8 cellular contexts compared by ENCODE assay signal in the genomic region with DNA sequence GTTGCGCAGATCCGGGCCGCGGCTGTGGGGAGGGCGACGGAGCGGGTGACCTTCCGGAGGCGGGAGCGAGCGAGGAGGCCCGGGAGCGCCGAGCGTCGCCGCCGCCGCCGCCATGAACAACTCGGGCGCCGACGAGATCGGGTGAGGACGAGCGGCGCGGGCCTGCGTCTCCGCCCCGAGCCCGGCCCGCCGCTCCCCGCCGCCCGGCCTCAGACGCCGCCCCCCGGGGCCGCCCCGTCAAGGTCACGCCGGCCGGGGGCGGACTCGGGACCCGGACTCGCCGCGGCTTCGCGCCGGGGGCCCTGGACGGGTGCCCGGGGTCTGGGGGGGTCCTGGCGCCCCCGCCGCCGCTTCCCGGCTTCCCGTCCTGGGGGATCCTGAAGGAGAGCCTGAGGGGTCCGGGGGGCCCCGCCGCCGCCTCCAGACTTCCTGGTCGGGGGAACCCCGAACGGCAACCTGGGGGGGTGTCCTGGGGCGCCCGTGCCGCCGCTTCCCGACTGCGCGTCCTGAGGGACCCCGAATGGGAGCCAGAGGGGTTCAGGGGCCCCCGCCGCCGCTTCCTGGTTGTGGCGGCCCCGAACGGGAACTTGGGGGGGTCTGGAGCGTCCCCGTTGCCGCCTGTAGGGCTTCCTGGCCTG. TPM values are rescaled to one million over a fixed set of nuclear protein-coding genes. Genes with fewer than 3 reads are reported as not detected.
DNase-seq lines count a peak whose midpoint lies in the region; ATAC-seq, FAIRE-seq and TF ChIP-seq lines count a peak whose summit lies in the region.

No MANE protein-coding gene starts in this region.

- dilution Hi-C loops in IMR-90 (cut with HindIII; ENCODE audit: low sequenced_read_pairs, unreplicated experiment) = no loop called here

- H3K56ac ChIP-seq in IMR-90 (ENCODE audit: extremely low read depth, insufficient read depth, low read length) = no peak overlapping the region

- H4K20me1 ChIP-seq in IMR-90 (ENCODE audit: insufficient read depth, low read length) = peaks cover 48% of the 10 kb centered on the region

- H3K4me3 Mint-ChIP-seq in activated naive CD4-positive, alpha-beta T cell treated with anti-CD3 and anti-CD28 coated beads, Interleukin-2, amount 10 ng/mL, durations not matched to agents 7 days and 5 days = peak overlapping the region; percentile 82

- H3K4me1 ChIP-seq in BE2C = peaks cover 22% of the 10 kb centered on the region
- peaks cover 24% of the 10 kb centered on the region for H3K4me1 ChIP-seq in IMR-90 (ENCODE audit: control insufficient read depth, insufficient read depth, low read length)
- H3K4me1 ChIP-seq in iPS-18a (ENCODE audit: control insufficient read depth, low read depth, low read length) = peaks cover 4% of the 10 kb centered on the region

- peaks cover 23% of the 10 kb centered on the region for H3K36me3 Mint-ChIP-seq in activated naive CD4-positive, alpha-beta T cell treated with anti-CD3 and anti-CD28 coated beads, Interleukin-2, amount 10 ng/mL, durations not matched to agents 7 days and 5 days

- 0% methylated on average over 35 of the region's 87 CpGs; no CpG with 5 or more reads in 1 of the 2 experiments for WGBS in IMR-90 (ENCODE audit: extremely low coverage in 2 of 2, insufficient read length in 1 of 2), 2 experiments

- H3K27ac Mint-ChIP-seq in activated naive CD4-positive, alpha-beta T cell treated with anti-CD3 and anti-CD28 coated beads, Interleukin-2, amount 10 ng/mL, durations not matched to agents 7 days and 5 days = peak overlapping the region; percentile 87

- H3K9me1 ChIP-seq in IMR-90 (ENCODE audit: insufficient read depth, low read length) = peaks cover 8% of the 10 kb centered on the region

- peak overlapping the region; percentile 93 for H3K4me2 ChIP-seq in IMR-90 (ENCODE audit: low read depth, low read length)

- peaks cover 44% of the 10 kb centered on the region for H3K36me3 ChIP-seq in BE2C
- peaks cover 8% of the 10 kb centered on the region; the same call in 1 of the 2 replicates for H3K36me3 ChIP-seq in IMR-90 (ENCODE audit: control insufficient read depth, insufficient read depth, low read length)
- H3K36me3 ChIP-seq in iPS-18a (ENCODE audit: control insufficient read depth, low read depth, low read length) = no peaks in the 10 kb centered on the region

- no peak overlapping the region; the same call in 1 of the 2 replicates for H3K18ac ChIP-seq in IMR-90 (ENCODE audit: low read depth, low read length)

- H4K5ac ChIP-seq in IMR-90 (ENCODE audit: low read depth, low read length) = no peak overlapping the region

- peak overlapping the region; percentile 99 for H2AK9ac ChIP-seq in IMR-90 (replicated peaks; ENCODE audit: low read depth, low read length, poor library complexity)

- peaks cover 0 to 35% of the 10 kb centered on the region in 2 experiments; a peak in 1 of 4 replicates for H3K79me1 ChIP-seq in IMR-90 (ENCODE audit: low read depth in 1 of 2, low read length in 2 of 2)

- H3K27me3 ChIP-seq in BE2C (no peaks in the 10 kb centered on the region), IMR-90 (ENCODE audit: control insufficient read depth, insufficient read depth, low read length) (no peaks in the 10 kb centered on the region), iPS-18a (ENCODE audit: control insufficient read depth, insufficient read depth, low read length) (no peaks in the 10 kb centered on the region)

- H2AFZ ChIP-seq in IMR-90 (replicated peaks; ENCODE audit: low read length, poor library complexity) = peak overlapping the region; percentile 84

- no peak overlapping the region for H3K23ac ChIP-seq in IMR-90 (ENCODE audit: low read depth, low read length)

- H3K4me3 ChIP-seq in BE2C (ENCODE audit: low read depth, low read length) (peak overlapping the region; percentile 92), IMR-90 (ENCODE audit: insufficient read depth, low read depth, low read length) (peak overlapping the region; percentile 85), iPS-18a (ENCODE audit: low read length) (peak overlapping the region; percentile 95)

- peak overlapping the region in 1 of 2 experiments; percentile 44; a peak in 1 of 4 replicates for H4K8ac ChIP-seq in IMR-90 (ENCODE audit: low read depth in 2 of 2, low read length in 2 of 2)

- peak overlapping the region; percentile 72 for H3K4ac ChIP-seq in IMR-90 (ENCODE audit: low read depth, low read length)

- H2BK120ac ChIP-seq in IMR-90 (ENCODE audit: low read depth, low read length) = no peak overlapping the region

- no peak; the same call in 1 of the 2 replicates for TF ChIP-seq POLR2A in IMR-90 (IDR thresholded peaks at IDR 0.05; ENCODE audit: low read depth, low read length)
- TF ChIP-seq POLR2A in GM12891 (IDR thresholded peaks at IDR 0.05; ENCODE audit: low read depth, low read length) = no peak

- TF ChIP-seq CTCF in BE2C (IDR thresholded peaks at IDR 0.05; ENCODE audit: low read depth, low read length) = no peak
- no peak for TF ChIP-seq CTCF in IMR-90 (conservative IDR thresholded peaks at IDR 0.05; ENCODE audit: low read depth, low read length)

- in situ Hi-C loops in IMR-90 (cut with MboI; ENCODE audit: low sequenced_read_pairs) = no loop called here

- peak overlapping the region; percentile 55 for H2BK5ac ChIP-seq in IMR-90 (ENCODE audit: low read depth, low read length, poor library complexity, severe bottlenecking)

- no peak overlapping the region for H2AK5ac ChIP-seq in IMR-90 (ENCODE audit: low read depth, low read length)

- no peak overlapping the region for H2BK15ac ChIP-seq in IMR-90 (ENCODE audit: low read depth, low read length)

- H3K4me1 Mint-ChIP-seq in activated naive CD4-positive, alpha-beta T cell treated with anti-CD3 and anti-CD28 coated beads, Interleukin-2, amount 10 ng/mL, durations not matched to agents 7 days and 5 days = peaks cover 49% of the 10 kb centered on the region

- ATAC-seq in GM21381 (IDR thresholded peaks at IDR 0.05; ENCODE audit: unreplicated experiment) = peak; percentile 22
- ATAC-seq in IMR-90 (ENCODE audit: low read depth) = peak; percentile 48
- ATAC-seq in esophagus mucosa = no peak

- H3K9me3 Mint-ChIP-seq in activated naive CD4-positive, alpha-beta T cell treated with anti-CD3 and anti-CD28 coated beads, Interleukin-2, amount 10 ng/mL, durations not matched to agents 7 days and 5 days = no peaks in the 10 kb centered on the region

- TF ChIP-seq RAD21 in IMR-90 (IDR thresholded peaks at IDR 0.05; ENCODE audit: low read length) = no peak

- no TSS peak for BruUV-seq in IMR-90 (replicated peaks; lab: Mats Ljungman, UMichigan)

- CTCF ChIA-PET in IMR-90 (lab: Yijun Ruan, JAX) = no interaction called here
- CTCF ChIA-PET in activated naive CD4-positive, alpha-beta T cell treated with anti-CD3 and anti-CD28 coated beads, Interleukin-2, amount 10 ng/mL, durations not matched to agents 7 days and 5 days (lab: Charles Lee) = no interaction called here

- H3K9ac ChIP-seq in IMR-90 (ENCODE audit: low read depth, low read length) = peak overlapping the region; percentile 69
- peak overlapping the region; percentile 84 for H3K9ac ChIP-seq in iPS-18a (ENCODE audit: low read length)

- no peak overlapping the region for H3K14ac ChIP-seq in IMR-90 (replicated peaks; ENCODE audit: low read depth, low read length)

- intact Hi-C loops in IMR-90 (cut with micrococcal nuclease) = loop anchor here (5.0 kb wide), 1 partner anchor 130 kb away; the partner anchor contains the start of gene FAM174C

- H3K9me3 ChIP-seq in BE2C (no peaks in the 10 kb centered on the region), IMR-90 (ENCODE audit: control insufficient read depth, insufficient read depth, low read length) (no peaks in the 10 kb centered on the region), iPS-18a (ENCODE audit: control insufficient read depth, low read depth, low read length) (no peaks in the 10 kb centered on the region)

- DNase-seq in BE2C (no peak), IMR-90 (no peak), GM12891 (ENCODE audit: insufficient read length, low spot score) (no peak)
- DNase-seq in activated naive CD4-positive, alpha-beta T cell treated with anti-CD3 and anti-CD28 coated beads, Interleukin-2, amount 10 ng/mL, durations not matched to agents 7 days and 5 days = peak; percentile 55
- peak in 2 of 3 donors; percentile 23 to 41 for DNase-seq in stimulated activated CD4-positive, alpha-beta T cell treated with anti-CD3 and anti-CD28 coated beads, TNF-alpha, amount 100 ng/mL, for 1 hour (ENCODE audit: low read depth in 3 of 3, low spot score in 1 of 3)

- POLR2A ChIA-PET in IMR-90 (lab: Charles Lee; ENCODE audit: unreplicated experiment) = no interaction called here

- H3K27me3 Mint-ChIP-seq in activated naive CD4-positive, alpha-beta T cell treated with anti-CD3 and anti-CD28 coated beads, Interleukin-2, amount 10 ng/mL, durations not matched to agents 7 days and 5 days = peaks cover 13% of the 10 kb centered on the region

- no peak overlapping the region for H2BK20ac ChIP-seq in IMR-90 (ENCODE audit: low read depth, low read length)

- FAIRE-seq in GM12891 (lab: Jason Lieb, UNC) = no peak

- H3K27ac ChIP-seq in IMR-90 (ENCODE audit: insufficient read depth, low read length) = peak overlapping the region; percentile 81
- no peak overlapping the region for H3K27ac ChIP-seq in iPS-18a (ENCODE audit: low read length)

- 0 out of 2 replicates have a peak overlapping the region, but pooled peaks have one; percentile 8 for H4K91ac ChIP-seq in IMR-90 (ENCODE audit: insufficient read depth, low read depth, low read length)

RNA-seq across cellular contexts. Expression of gene DAZAP1, which starts 0.4 kb away (rescaled TPM):
- 146 TPM for polyA plus RNA-seq in BE2C (2012; ENCODE audit: insufficient read depth, insufficient read length, low read depth)
- total RNA-seq in IMR-90 (2012; rRNA removed) = 22.0 and 35.3 TPM in 2 replicates
- 62.8 and 63.6 TPM in 2 replicates for polyA plus RNA-seq in IMR-90 (2012; rRNA removed)
- 32.2 and 39.6 TPM in 2 replicates for polyA plus RNA-seq in IMR-90 (2012; cell fraction: cytosol; rRNA removed)
- 127 and 151 TPM in 2 replicates for polyA plus RNA-seq in IMR-90 (2012; cell fraction: nucleus; rRNA removed; ENCODE audit: low replicate concordance)
- total RNA-seq in esophagus mucosa = 91.6 TPM
- 73.3 TPM for polyA plus RNA-seq in GM12891 (2012; ENCODE audit: low read depth, missing spikeins)

RNA-seq across cellular contexts. Expression of gene GAMT, which starts 6.4 kb away (rescaled TPM):
- polyA plus RNA-seq in BE2C (2012; ENCODE audit: insufficient read depth, insufficient read length, low read depth) = 17.9 TPM
- total RNA-seq in IMR-90 (2012; rRNA removed) (22.8 and 23.9 TPM in 2 replicates), esophagus mucosa (19.2 TPM)
- 51.8 and 63.6 TPM in 2 replicates for polyA plus RNA-seq in IMR-90 (2012; rRNA removed)
- 37.4 and 106 TPM in 2 replicates for polyA plus RNA-seq in IMR-90 (2012; cell fraction: cytosol; rRNA removed)
- 22.7 and 61.5 TPM in 2 replicates for polyA plus RNA-seq in IMR-90 (2012; cell fraction: nucleus; rRNA removed; ENCODE audit: low replicate concordance)
- 28.0 TPM for polyA plus RNA-seq in GM12891 (2012; ENCODE audit: low read depth, missing spikeins)

RNA-seq across cellular contexts. Expression of gene NDUFS7, which starts 24.1 kb away (rescaled TPM):
- 569 TPM for polyA plus RNA-seq in BE2C (2012; ENCODE audit: insufficient read depth, insufficient read length, low read depth)
- total RNA-seq in IMR-90 (2012; rRNA removed) (60.8 and 64.7 TPM in 2 replicates), esophagus mucosa (120 TPM)
- polyA plus RNA-seq in IMR-90 (2012; rRNA removed) = 136 and 167 TPM in 2 replicates
- polyA plus RNA-seq in IMR-90 (2012; cell fraction: cytosol; rRNA removed) = 283 and 387 TPM in 2 replicates
- 76.0 and 256 TPM in 2 replicates for polyA plus RNA-seq in IMR-90 (2012; cell fraction: nucleus; rRNA removed; ENCODE audit: low replicate concordance)
- polyA plus RNA-seq in GM12891 (2012; ENCODE audit: low read depth, missing spikeins) = 82.3 TPM

RNA-seq across cellular contexts. Expression of gene RPS15, which starts 30.4 kb away (rescaled TPM):
- 4,587 TPM for polyA plus RNA-seq in BE2C (2012; ENCODE audit: insufficient read depth, insufficient read length, low read depth)
- total RNA-seq in IMR-90 (2012; rRNA removed) (834 and 1,179 TPM in 2 replicates), esophagus mucosa (1,167 TPM)
- polyA plus RNA-seq in IMR-90 (2012; rRNA removed) = 1,855 and 2,269 TPM in 2 replicates
- polyA plus RNA-seq in IMR-90 (2012; cell fraction: cytosol; rRNA removed) = 15,264 and 18,725 TPM in 2 replicates
- polyA plus RNA-seq in IMR-90 (2012; cell fraction: nucleus; rRNA removed; ENCODE audit: low replicate concordance) = 1,510 and 3,480 TPM in 2 replicates
- polyA plus RNA-seq in GM12891 (2012; ENCODE audit: low read depth, missing spikeins) = 3,343 TPM

RNA-seq across cellular contexts. Expression of gene APC2, which starts 42.1 kb away (rescaled TPM):
- 28.2 TPM for polyA plus RNA-seq in BE2C (2012; ENCODE audit: insufficient read depth, insufficient read length, low read depth)
- total RNA-seq in IMR-90 (2012; rRNA removed) (0.28 and 0.36 TPM in 2 replicates), esophagus mucosa (0.48 TPM)
- 0.41 and 0.42 TPM in 2 replicates for polyA plus RNA-seq in IMR-90 (2012; rRNA removed)
- 0.17 and 0.55 TPM in 2 replicates for polyA plus RNA-seq in IMR-90 (2012; cell fraction: cytosol; rRNA removed)
- 0.89 and 2.3 TPM in 2 replicates for polyA plus RNA-seq in IMR-90 (2012; cell fraction: nucleus; rRNA removed; ENCODE audit: low replicate concordance)
- polyA plus RNA-seq in GM12891 (2012; ENCODE audit: low read depth, missing spikeins) = 0.14 TPM

Comparison
In these comparisons a context has a peak if more than half of its experiments do, and no peak if none do; other contexts are left out.
1. DNase-seq: peak in activated naive CD4-positive, alpha-beta T cell treated with anti-CD3 and anti-CD28 coated beads, Interleukin-2, amount 10 ng/mL, durations not matched to agents 7 days and 5 days (single experiment) and stimulated activated CD4-positive, alpha-beta T cell treated with anti-CD3 and anti-CD28 coated beads, TNF-alpha, amount 100 ng/mL, for 1 hour (2 of 3); none in BE2C (single experiment), IMR-90 (single experiment) and GM12891 (single experiment).
2. Peak in every context shown above with its lines, with median percentiles within 50 percentile points of each other: H3K4me3 ChIP-seq.